In genomic region chr1:35717911-35718476, GRCh38 we compare ENCODE assay signal across 8 cellular contexts.
A peak's percentile ranks its signal among the peaks of the same experiment; 100 is the strongest.
DNase-seq lines count a peak whose midpoint lies in the region; ATAC-seq lines count a peak whose summit lies in the region.

No MANE protein-coding gene starts in this region.

- ATAC-seq in HG02763 (IDR thresholded peaks at IDR 0.05; ENCODE audit: unreplicated experiment): no peak

- peaks cover 16% of the 10 kb centered on the region for H3K4me1 ChIP-seq in rectal smooth muscle tissue (ENCODE audit: control insufficient read depth, insufficient read depth, low read length)

- H3K36me3 ChIP-seq in rectal smooth muscle tissue (ENCODE audit: control insufficient read depth, insufficient read depth, low read length): peaks cover 4% of the 10 kb centered on the region

- peak overlapping the region; percentile 92 for H3K9ac ChIP-seq in rectal smooth muscle tissue (ENCODE audit: low read length)

- H3K27me3 ChIP-seq in rectal smooth muscle tissue (ENCODE audit: control insufficient read depth, insufficient read depth, low read length): no peaks in the 10 kb centered on the region

- H3K4me3 ChIP-seq in rectal smooth muscle tissue (ENCODE audit: low read length): peak overlapping the region; percentile 95

- H3K27ac ChIP-seq in rectal smooth muscle tissue (ENCODE audit: low read depth, low read length): peak overlapping the region; percentile 80

- DNase-seq in SIG-M5 treated with dmso at 0.1 percent for 504 hours (lab: John Stamatoyannopoulos, UW; ENCODE audit: unreplicated experiment) (peak; percentile 69), SIG-M5 (lab: John Stamatoyannopoulos, UW) (no peak), NCI-H2196 treated with DMSO at 0.1 percent for 48 hours (lab: John Stamatoyannopoulos, UW; ENCODE audit: unreplicated experiment) (peak; percentile 21), anterior cingulate cortex (lab: John Stamatoyannopoulos, UW) (peak in 48 of 58 donors; percentile 15 to 82 (median 47)), hypothalamus (lab: John Stamatoyannopoulos, UW) (peak in 37 of 51 donors; percentile 3 to 64 (median 26)), NAMALWA (ENCODE audit: low spot score) (no peak)

Comparison
In these comparisons a context has a peak if more than half of its experiments do, and no peak if none do; other contexts are left out.
1. DNase-seq: peak in SIG-M5 treated with dmso at 0.1 percent for 504 hours (single experiment), NCI-H2196 treated with DMSO at 0.1 percent for 48 hours (single experiment), anterior cingulate cortex (48 of 58) and hypothalamus (37 of 51); none in SIG-M5 (single experiment) and NAMALWA (single experiment).